ENCODE assay signal across 18 cellular contexts in genomic region chr10:92916433-92916832, GRCh38.
"Had no signal": no experiment of that assay in that cellular context is flagged by ENCODE, and none has a peak within 500 bp of the region (broad histone marks: within the 10 kb centered on the region; RNA-seq: fewer than 3 reads in every experiment).

No MANE protein-coding gene starts in this region.

- H3K4me2 ChIP-seq: hepatocyte had no signal

- H3K79me2 ChIP-seq: hepatocyte, parathyroid adenoma had no signal

- H3K4me1 ChIP-seq: lower lobe of right lung, parathyroid adenoma, prostate gland, right lobe of liver, testis, transverse colon had no signal

- H2AFZ ChIP-seq: hepatocyte, parathyroid adenoma had no signal

- H3K36me3 ChIP-seq: lower lobe of right lung, prostate gland, right lobe of liver, transverse colon had no signal

- H3K27ac ChIP-seq: coronary artery, hepatocyte, left ventricle myocardium inferior, lower lobe of right lung, parathyroid adenoma, prostate gland, right lobe of liver, testis, transverse colon had no signal

- H3K27me3 ChIP-seq: hepatocyte, right lobe of liver, testis, transverse colon had no signal

- H3K9me3 ChIP-seq: lower lobe of right lung, prostate gland, right lobe of liver, testis had no signal

- H3K9ac ChIP-seq: parathyroid adenoma had no signal

- FAIRE-seq: keratinocyte had no signal

- H3K4me3 ChIP-seq: coronary artery, hepatocyte, left ventricle myocardium inferior, lower lobe of right lung, prostate gland, right lobe of liver, testis, transverse colon had no signal

- DNase-seq: effector CD4-positive, alpha-beta T cell; foreskin melanocyte; head of caudate nucleus; immature natural killer cell; left ventricle myocardium inferior; lower lobe of right lung; midbrain; occipital lobe; right lobe of liver; stimulated activated CD4-positive, alpha-beta T cell treated with anti-CD3 and anti-CD28 coated beads, Interleukin-4, amount 100 ng/mL, for 1 hour; stimulated activated CD8-positive, alpha-beta memory T cell treated with anti-CD3 and anti-CD28 coated beads, Interleukin-4, amount 100 ng/mL, for 48 hours; testis; transverse colon had no signal
